27 cellular contexts compared by ENCODE assay signal in the genomic region with DNA sequence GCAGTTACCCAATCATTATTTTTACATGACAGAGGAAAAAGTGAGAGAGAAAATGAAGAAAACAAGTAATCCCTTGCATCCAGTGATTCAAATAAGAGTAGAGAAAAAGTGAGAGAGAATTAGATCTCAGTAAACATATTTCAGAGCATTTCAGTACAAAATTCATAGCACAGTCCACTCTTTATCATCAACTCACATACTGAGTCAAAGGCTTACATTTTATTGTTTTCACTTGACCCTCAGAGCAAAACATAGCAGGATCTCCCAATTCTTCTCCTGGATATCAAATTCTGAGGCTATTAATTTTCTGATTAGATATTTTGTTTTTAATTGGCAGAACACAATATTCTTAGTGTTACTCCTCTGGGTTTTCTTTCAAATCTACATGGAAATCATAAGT.
"Had no signal": no experiment of that assay in that cellular context is flagged by ENCODE, and none has a peak within 500 bp of the region (broad histone marks: within the 10 kb centered on the region; RNA-seq: fewer than 3 reads in every experiment).

No MANE protein-coding gene starts in this region.

- H3K9me3 Mint-ChIP-seq: activated naive CD4-positive, alpha-beta T cell treated with anti-CD3 and anti-CD28 coated beads, Interleukin-2, amount 50 U/mL, for 24 hours had no signal

- H3K27ac ChIP-seq: adrenal gland, body of pancreas, epithelial cell of prostate, esophagus squamous epithelium, gastroesophageal sphincter, heart right ventricle had no signal

- DNase-seq: activated CD4-positive, alpha-beta memory T cell treated with anti-CD3 and anti-CD28 coated beads for 36 hours; activated CD4-positive, alpha-beta T cell treated with anti-CD3 and anti-CD28 coated beads for 1 hour; activated CD4-positive, alpha-beta T cell treated with anti-CD3 and anti-CD28 coated beads for 48 hours; activated CD8-positive, alpha-beta memory T cell treated with anti-CD3 and anti-CD28 coated beads, Interleukin-2, amount 10 ng/mL, durations not matched to agents 7 days and 5 days; activated CD8-positive, alpha-beta memory T cell treated with anti-CD3 and anti-CD28 coated beads, Interleukin-2, amount 50 U/mL, for 4 hours; activated CD8-positive, alpha-beta T cell treated with anti-CD3 and anti-CD28 coated beads, Interleukin-2, amount 10 ng/mL, durations not matched to agents 7 days and 5 days; activated effector memory CD4-positive, alpha-beta T cell treated with anti-CD3 and anti-CD28 coated beads, Interleukin-2, amount 50 U/mL, for 16 hours; activated naive CD4-positive, alpha-beta T cell treated with anti-CD3 and anti-CD28 coated beads for 36 hours; activated naive CD8-positive, alpha-beta T cell treated with anti-CD3 and anti-CD28 coated beads for 36 hours; activated naive CD8-positive, alpha-beta T cell treated with anti-CD3 and anti-CD28 coated beads, Interleukin-2, amount 50 U/mL, for 24 hours; activated T-cell treated with anti-CD3 and anti-CD28 coated beads, Interleukin-2, amount 50 U/mL, for 1 hour; activated T-cell treated with anti-CD3 and anti-CD28 coated beads, Interleukin-2, amount 50 U/mL, for 48 hours; adrenal gland; amygdala; aorta; body of pancreas; caudate nucleus; effector CD8-positive, alpha-beta T cell; esophagus squamous epithelium; foreskin melanocyte; heart right ventricle; T-helper 2 cell had no signal

- H3K36me3 ChIP-seq: adrenal gland, esophagus squamous epithelium, gastroesophageal sphincter, heart right ventricle had no signal

- ATAC-seq: activated CD8-positive, alpha-beta memory T cell treated with anti-CD3 and anti-CD28 coated beads, Interleukin-2, amount 10 ng/mL, durations not matched to agents 7 days and 5 days; activated CD8-positive, alpha-beta T cell treated with anti-CD3 and anti-CD28 coated beads, Interleukin-2, amount 10 ng/mL, durations not matched to agents 7 days and 5 days; activated naive CD8-positive, alpha-beta T cell treated with anti-CD3 and anti-CD28 coated beads, Interleukin-2, amount 50 U/mL, for 24 hours; body of pancreas; gastroesophageal sphincter; heart right ventricle had no signal

- H3K27me3 Mint-ChIP-seq: activated CD4-positive, alpha-beta memory T cell treated with anti-CD3 and anti-CD28 coated beads for 36 hours; activated CD8-positive, alpha-beta memory T cell treated with anti-CD3 and anti-CD28 coated beads, Interleukin-2, amount 10 ng/mL, durations not matched to agents 7 days and 5 days; activated naive CD4-positive, alpha-beta T cell treated with anti-CD3 and anti-CD28 coated beads, Interleukin-2, amount 50 U/mL, for 24 hours; activated naive CD8-positive, alpha-beta T cell treated with anti-CD3 and anti-CD28 coated beads for 36 hours; activated naive CD8-positive, alpha-beta T cell treated with anti-CD3 and anti-CD28 coated beads, Interleukin-2, amount 50 U/mL, for 24 hours had no signal

- H3K4me1 ChIP-seq: adrenal gland, body of pancreas, esophagus squamous epithelium, gastroesophageal sphincter, heart right ventricle had no signal

- H3K27ac Mint-ChIP-seq: activated CD4-positive, alpha-beta memory T cell treated with anti-CD3 and anti-CD28 coated beads for 36 hours; activated CD8-positive, alpha-beta memory T cell treated with anti-CD3 and anti-CD28 coated beads, Interleukin-2, amount 10 ng/mL, durations not matched to agents 7 days and 5 days; activated CD8-positive, alpha-beta T cell treated with anti-CD3 and anti-CD28 coated beads, Interleukin-2, amount 10 ng/mL, durations not matched to agents 7 days and 5 days; activated naive CD4-positive, alpha-beta T cell treated with anti-CD3 and anti-CD28 coated beads for 36 hours; activated naive CD4-positive, alpha-beta T cell treated with anti-CD3 and anti-CD28 coated beads, Interleukin-2, amount 50 U/mL, for 24 hours; activated naive CD8-positive, alpha-beta T cell treated with anti-CD3 and anti-CD28 coated beads for 36 hours; activated naive CD8-positive, alpha-beta T cell treated with anti-CD3 and anti-CD28 coated beads, Interleukin-2, amount 50 U/mL, for 24 hours; activated T-helper 1 cell treated with anti-CD3 and anti-CD28 coated beads, Interleukin-12 subunit alpha, Interleukin-12 subunit beta, Interleukin-2, Interleukin-4 antibody, amounts not matched to agents 30 ng/mL and 10 ng/mL and 1 ng/mL, durations not matched to agents 14 hours and 24 hours and 36 hours; activated T-helper 2 cell treated with anti-CD3 and anti-CD28 coated beads, Interferon-gamma antibody, Interleukin-2, Interleukin-4, amounts not matched to agents 10 μg/mL and 5 μg/mL and 100 μg/mL, durations not matched to agents 14 hours and 24 hours and 36 hours had no signal

- H3K4me1 Mint-ChIP-seq: activated CD8-positive, alpha-beta memory T cell treated with anti-CD3 and anti-CD28 coated beads, Interleukin-2, amount 10 ng/mL, durations not matched to agents 7 days and 5 days; activated naive CD4-positive, alpha-beta T cell treated with anti-CD3 and anti-CD28 coated beads, Interleukin-2, amount 50 U/mL, for 24 hours; activated naive CD8-positive, alpha-beta T cell treated with anti-CD3 and anti-CD28 coated beads for 36 hours; activated naive CD8-positive, alpha-beta T cell treated with anti-CD3 and anti-CD28 coated beads, Interleukin-2, amount 50 U/mL, for 24 hours had no signal

- H3K4me3 ChIP-seq: adrenal gland, body of pancreas, esophagus squamous epithelium, gastroesophageal sphincter, heart right ventricle had no signal

- H3K9me3 ChIP-seq: adrenal gland, body of pancreas, esophagus squamous epithelium, gastroesophageal sphincter, heart right ventricle had no signal

- H3K27me3 ChIP-seq: adrenal gland, body of pancreas, esophagus squamous epithelium, gastroesophageal sphincter, heart right ventricle had no signal

- H3K4me3 Mint-ChIP-seq: activated CD4-positive, alpha-beta memory T cell treated with anti-CD3 and anti-CD28 coated beads for 36 hours; activated CD8-positive, alpha-beta memory T cell treated with anti-CD3 and anti-CD28 coated beads, Interleukin-2, amount 10 ng/mL, durations not matched to agents 7 days and 5 days; activated CD8-positive, alpha-beta T cell treated with anti-CD3 and anti-CD28 coated beads, Interleukin-2, amount 10 ng/mL, durations not matched to agents 7 days and 5 days; activated naive CD4-positive, alpha-beta T cell treated with anti-CD3 and anti-CD28 coated beads for 36 hours; activated naive CD4-positive, alpha-beta T cell treated with anti-CD3 and anti-CD28 coated beads, Interleukin-2, amount 50 U/mL, for 24 hours; activated naive CD8-positive, alpha-beta T cell treated with anti-CD3 and anti-CD28 coated beads for 36 hours; activated naive CD8-positive, alpha-beta T cell treated with anti-CD3 and anti-CD28 coated beads, Interleukin-2, amount 50 U/mL, for 24 hours; activated T-helper 1 cell treated with anti-CD3 and anti-CD28 coated beads, Interleukin-12 subunit alpha, Interleukin-12 subunit beta, Interleukin-2, Interleukin-4 antibody, amounts not matched to agents 30 ng/mL and 10 ng/mL and 1 ng/mL, durations not matched to agents 14 hours and 24 hours and 36 hours had no signal

- H3K36me3 Mint-ChIP-seq: activated CD4-positive, alpha-beta memory T cell treated with anti-CD3 and anti-CD28 coated beads for 36 hours; activated CD8-positive, alpha-beta memory T cell treated with anti-CD3 and anti-CD28 coated beads, Interleukin-2, amount 10 ng/mL, durations not matched to agents 7 days and 5 days; activated naive CD4-positive, alpha-beta T cell treated with anti-CD3 and anti-CD28 coated beads, Interleukin-2, amount 50 U/mL, for 24 hours; activated naive CD8-positive, alpha-beta T cell treated with anti-CD3 and anti-CD28 coated beads for 36 hours had no signal
